Comparison of ENCODE assay signal across 9 cellular contexts in genomic region chr3:53493618-53493996, GRCh38. TPM values are rescaled to one million over a fixed set of nuclear protein-coding genes. Genes with fewer than 3 reads are reported as not detected.
DNase-seq lines count a peak whose midpoint lies in the region; ATAC-seq and TF ChIP-seq lines count a peak whose summit lies in the region.
"Had no signal": no experiment of that assay in that cellular context is flagged by ENCODE, and none has a peak within 500 bp of the region (broad histone marks: within the 10 kb centered on the region; RNA-seq: fewer than 3 reads in every experiment).

No MANE protein-coding gene starts in this region.

- ATAC-seq in HG03432 (IDR thresholded peaks at IDR 0.05; ENCODE audit: unreplicated experiment): no peak
- ATAC-seq in HG02610 (IDR thresholded peaks at IDR 0.05; ENCODE audit: unreplicated experiment): no peak

- peak overlapping the region in 3 of 4 donors; percentile 51 to 61 (median 56) for H3K4me3 Mint-ChIP-seq in IgD-negative memory B cell

- H3K9me2 ChIP-seq in neural cell (ENCODE audit: insufficient read depth, low read length): no peaks in the 10 kb centered on the region

- H3K4me3 ChIP-seq in BLaER1 treated with 17β-estradiol and CSF1 and Interleukin-3, amounts not matched to agents 10 nM and 100 nM: peak overlapping the region; percentile 54 to 74 (median 64); a peak in 19 of 20 replicates
- H3K4me3 ChIP-seq in epithelial cell of esophagus (ENCODE audit: low read length): peak overlapping the region; percentile 42
- H3K4me3 ChIP-seq in neural cell (ENCODE audit: low read length): peak overlapping the region; percentile 92

- H3K4me2 ChIP-seq in BLaER1 treated with 17β-estradiol and CSF1 and Interleukin-3, amounts not matched to agents 10 nM and 100 nM: peak overlapping the region; percentile 91 to 99 (median 97)
- H3K4me2 ChIP-seq in neural cell (ENCODE audit: low read length): peak overlapping the region; percentile 48

- no peaks in the 10 kb centered on the region for H3K36me3 Mint-ChIP-seq in IgD-negative memory B cell

- H3K9me3 ChIP-seq in BLaER1 treated with 17β-estradiol and CSF1 and Interleukin-3, amounts not matched to agents 10 nM and 100 nM (replicated peaks in 1 of 11): no peaks in the 10 kb centered on the region
- no peaks in the 10 kb centered on the region for H3K9me3 ChIP-seq in neural cell (ENCODE audit: low read length)

- peaks cover 53 to 80% (median 71%) of the 10 kb centered on the region in 11 experiments for H3K27me3 ChIP-seq in BLaER1 treated with 17β-estradiol and CSF1 and Interleukin-3, amounts not matched to agents 10 nM and 100 nM
- H3K27me3 ChIP-seq in neural cell (ENCODE audit: insufficient read depth, low read depth, low read length): peaks cover 24% of the 10 kb centered on the region

- H3K4me1 Mint-ChIP-seq in IgD-negative memory B cell: peaks cover 3 to 17% (median 14%) of the 10 kb centered on the region in 3 donors

- H3K9ac ChIP-seq in BLaER1 treated with 17β-estradiol and CSF1 and Interleukin-3, amounts not matched to agents 10 nM and 100 nM: 0 out of 22 replicates have a peak overlapping the region, but pooled peaks of 2 of the 11 experiments have one; percentile 28 to 58
- peak overlapping the region; percentile 63 for H3K9ac ChIP-seq in neural cell (ENCODE audit: low read length)

- H2AFZ ChIP-seq in neural cell (ENCODE audit: low read depth, low read length): peak overlapping the region; percentile 56

- H3K27ac Mint-ChIP-seq in IgD-negative memory B cell: no peak overlapping the region

- H3F3A ChIP-seq in neural cell (ENCODE audit: insufficient read depth, low read length, poor library complexity, severe bottlenecking): no peaks in the 10 kb centered on the region

- TF ChIP-seq EP300 in neural cell (conservative IDR thresholded peaks at IDR 0.05; ENCODE audit: poor library complexity, severe bottlenecking): no peak

- DNase-seq in epithelial cell of esophagus (ENCODE audit: low read depth) (no peak), NCI-H1417 (lab: John Stamatoyannopoulos, UW) (no peak), T-helper 9 cell (no peak)
- DNase-seq: EL had no signal

- peaks cover 0 to 32% (median 11%) of the 10 kb centered on the region in 11 experiments; a peak in 14 of 22 replicates for H4K20me1 ChIP-seq in BLaER1 treated with 17β-estradiol and CSF1 and Interleukin-3, amounts not matched to agents 10 nM and 100 nM
- H4K20me1 ChIP-seq in neural cell (ENCODE audit: insufficient read depth): no peaks in the 10 kb centered on the region

- H3K36me3 ChIP-seq in BLaER1 treated with 17β-estradiol and CSF1 and Interleukin-3, amounts not matched to agents 10 nM and 100 nM: no peaks in the 10 kb centered on the region
- H3K36me3 ChIP-seq in neural cell (ENCODE audit: insufficient read depth, low read length): no peaks in the 10 kb centered on the region

- H3K9me3 Mint-ChIP-seq in IgD-negative memory B cell: no peaks in the 10 kb centered on the region

- H3K4me1 ChIP-seq in BLaER1 treated with 17β-estradiol and CSF1 and Interleukin-3, amounts not matched to agents 10 nM and 100 nM: peaks cover 13 to 31% (median 30%) of the 10 kb centered on the region in 10 experiments

- no peaks in the 10 kb centered on the region for H3K79me2 ChIP-seq in neural cell (replicated peaks; ENCODE audit: insufficient read depth, low read length)

- H3K27ac ChIP-seq in BLaER1 treated with 17β-estradiol and CSF1 and Interleukin-3, amounts not matched to agents 10 nM and 100 nM: no peak overlapping the region
- no peak overlapping the region for H3K27ac ChIP-seq in neural cell (ENCODE audit: low read length)

- no peak for TF ChIP-seq RAD21 in neural cell (conservative IDR thresholded peaks at IDR 0.05)

- peaks cover 43% of the 10 kb centered on the region for H3K27me3 Mint-ChIP-seq in IgD-negative memory B cell

- no peak for TF ChIP-seq CTCF in epithelial cell of esophagus (IDR thresholded peaks at IDR 0.05; ENCODE audit: insufficient read depth, low read depth, low read length, missing control alignments)
- TF ChIP-seq CTCF in neural cell (IDR thresholded peaks at IDR 0.05; ENCODE audit: poor library complexity, severe bottlenecking): no peak

TF ChIP-seq in neural cell, 6 proteins besides CTCF, POLR2A, EP300 and RAD21:
- TF ChIP-seq EZH2 (IDR thresholded peaks at IDR 0.05; ENCODE audit: borderline replicate concordance, insufficient read depth, low read length, poor library complexity, severe bottlenecking) (no peak), TAF1 (IDR thresholded peaks at IDR 0.05; ENCODE audit: low read depth) (no peak), MXI1 (conservative IDR thresholded peaks at IDR 0.05; ENCODE audit: poor library complexity, severe bottlenecking) (no peak), POLR2AphosphoS5 (IDR thresholded peaks at IDR 0.05) (no peak), REST (IDR thresholded peaks at IDR 0.05; ENCODE audit: borderline replicate concordance) (no peak), SMC3 (conservative IDR thresholded peaks at IDR 0.05; ENCODE audit: poor library complexity) (no peak)

RNA-seq across cellular contexts. Expression of gene CACNA1D, which starts 0.8 kb away (rescaled TPM):
- polyA plus RNA-seq in IgD-negative memory B cell (not detected), neural cell (22.5 and 24.9 TPM in 2 replicates)
- polyA minus RNA-seq in neural cell: 43.1 and 56.5 TPM in 2 replicates

Comparison
In these comparisons a context has a peak if more than half of its experiments do, and no peak if none do; other contexts are left out.
1. H3K4me3 ChIP-seq: peak in every context shown above with its lines; median percentile 92 in neural cell; 64 in BLaER1 treated with 17β-estradiol and CSF1 and Interleukin-3, amounts not matched to agents 10 nM and 100 nM; 42 in epithelial cell of esophagus.
2. RNA of gene CACNA1D, which starts 0.8 kb away (polyA plus RNA-seq): 22.5 to 24.9 TPM in neural cell; not detected in IgD-negative memory B cell (single experiment); every median in the first group is over 10 times any median in the second.